In genomic region chr4:182575225-182575624, GRCh38 we compare ENCODE assay signal across 16 cellular contexts.
"Had no signal": no experiment of that assay in that cellular context is flagged by ENCODE, and none has a peak within 500 bp of the region (broad histone marks: within the 10 kb centered on the region; RNA-seq: fewer than 3 reads in every experiment).

No MANE protein-coding gene starts in this region.

- H3K4me3 ChIP-seq: thoracic aorta had no signal

- H3K4me1 Mint-ChIP-seq: activated CD4-positive, alpha-beta T cell treated with anti-CD3 and anti-CD28 coated beads, Interleukin-2, amount 10 ng/mL, durations not matched to agents 7 days and 5 days; stimulated activated effector memory CD8-positive, alpha-beta T cell treated with anti-CD3 and anti-CD28 coated beads, Interleukin-12 subunit alpha, Interleukin-12 subunit beta, amount 100 ng/mL, for 72 hours had no signal

- H3K27me3 ChIP-seq: sigmoid colon had no signal

- H3K27me3 Mint-ChIP-seq: activated CD4-positive, alpha-beta T cell treated with anti-CD3 and anti-CD28 coated beads, Interleukin-2, amount 10 ng/mL, durations not matched to agents 7 days and 5 days had no signal

- H3K4me1 ChIP-seq: parathyroid adenoma had no signal

- DNase-seq: activated CD4-positive, alpha-beta T cell treated with anti-CD3 and anti-CD28 coated beads, Interleukin-2, amount 10 ng/mL, durations not matched to agents 7 days and 5 days; activated CD8-positive, alpha-beta memory T cell treated with anti-CD3 and anti-CD28 coated beads, Interleukin-2, amount 50 U/mL, for 48 hours; activated gamma-delta T cell treated with Interleukin-2 at 50 U/mL for 16 hours; activated T-cell treated with anti-CD3 and anti-CD28 coated beads, Interleukin-2, amount 50 U/mL, for 72 hours; amygdala; dermis blood vessel endothelial cell; erythroblast; nephron progenitor cell; sigmoid colon; stimulated activated CD4-positive, alpha-beta T cell treated with anti-CD3 and anti-CD28 coated beads, Interleukin-12 subunit alpha, Interleukin-12 subunit beta, amount 100 ng/mL, for 4 hours; stimulated activated CD4-positive, alpha-beta T cell treated with anti-CD3 and anti-CD28 coated beads, Interleukin-2, amount 100 ng/mL, for 24 hours; T-helper 2 cell had no signal

- H2AFZ ChIP-seq: parathyroid adenoma had no signal

- H3K36me3 ChIP-seq: sigmoid colon, thoracic aorta had no signal

- H3K9me3 ChIP-seq: sigmoid colon, thoracic aorta had no signal

- H3K27ac Mint-ChIP-seq: activated CD4-positive, alpha-beta T cell treated with anti-CD3 and anti-CD28 coated beads, Interleukin-2, amount 10 ng/mL, durations not matched to agents 7 days and 5 days; activated naive CD8-positive, alpha-beta T cell; activated T-cell treated with anti-CD3 and anti-CD28 coated beads, Interleukin-2, amount 50 U/mL, for 72 hours; nephron progenitor cell; stimulated activated effector memory CD8-positive, alpha-beta T cell treated with anti-CD3 and anti-CD28 coated beads, Interleukin-12 subunit alpha, Interleukin-12 subunit beta, amount 100 ng/mL, for 72 hours had no signal

- H3K36me3 Mint-ChIP-seq: activated naive CD8-positive, alpha-beta T cell; stimulated activated effector memory CD8-positive, alpha-beta T cell treated with anti-CD3 and anti-CD28 coated beads, Interleukin-12 subunit alpha, Interleukin-12 subunit beta, amount 100 ng/mL, for 72 hours had no signal

- H3K9me3 Mint-ChIP-seq: activated CD4-positive, alpha-beta T cell treated with anti-CD3 and anti-CD28 coated beads, Interleukin-2, amount 10 ng/mL, durations not matched to agents 7 days and 5 days; activated T-cell treated with anti-CD3 and anti-CD28 coated beads, Interleukin-2, amount 50 U/mL, for 72 hours; nephron progenitor cell; stimulated activated effector memory CD8-positive, alpha-beta T cell treated with anti-CD3 and anti-CD28 coated beads, Interleukin-12 subunit alpha, Interleukin-12 subunit beta, amount 100 ng/mL, for 72 hours had no signal

- H3K4me3 Mint-ChIP-seq: activated CD4-positive, alpha-beta T cell treated with anti-CD3 and anti-CD28 coated beads, Interleukin-2, amount 10 ng/mL, durations not matched to agents 7 days and 5 days; activated naive CD8-positive, alpha-beta T cell; activated T-cell treated with anti-CD3 and anti-CD28 coated beads, Interleukin-2, amount 50 U/mL, for 72 hours; nephron progenitor cell; stimulated activated effector memory CD8-positive, alpha-beta T cell treated with anti-CD3 and anti-CD28 coated beads, Interleukin-12 subunit alpha, Interleukin-12 subunit beta, amount 100 ng/mL, for 72 hours had no signal
